ENCODE assay signal across 25 cellular contexts in the genomic region with DNA sequence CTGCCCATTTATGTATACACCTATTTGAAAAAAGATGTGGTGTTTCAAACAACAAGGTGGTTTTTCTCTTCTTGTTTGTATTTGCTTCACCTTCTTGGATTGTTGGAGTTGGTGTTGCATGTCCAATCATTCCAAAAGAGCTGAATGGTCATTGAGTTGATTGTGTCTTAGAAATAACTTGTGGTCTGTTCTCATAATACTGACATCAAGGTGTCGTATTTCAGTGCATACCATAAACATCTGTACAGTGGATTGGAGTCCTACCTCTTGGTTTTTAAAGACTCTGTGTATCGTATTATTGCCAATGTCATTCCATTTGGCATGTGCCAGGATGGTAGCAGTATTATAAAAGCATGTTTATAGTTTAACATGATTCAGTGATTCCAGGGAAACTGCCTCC.
DNase-seq lines count a peak whose midpoint lies in the region; ATAC-seq and TF ChIP-seq lines count a peak whose summit lies in the region.
"Had no signal": no experiment of that assay in that cellular context is flagged by ENCODE, and none has a peak within 500 bp of the region (broad histone marks: within the 10 kb centered on the region; RNA-seq: fewer than 3 reads in every experiment).

No MANE protein-coding gene starts in this region.

- peak overlapping the region; percentile 57; the same call in 1 of the 2 replicates for H3K27ac ChIP-seq in GM23338 (ENCODE audit: low read depth)
- H3K27ac ChIP-seq in PC-3 (ENCODE audit: low read length) = no peak overlapping the region
- H3K27ac ChIP-seq: parathyroid adenoma, tibial nerve had no signal

- no peak for ATAC-seq in GM23338
- peak; percentile 20; the same call in 1 of the 2 replicates for ATAC-seq in PC-3
- no peak for ATAC-seq in GM18502 (IDR thresholded peaks at IDR 0.05; ENCODE audit: poor library complexity, unreplicated experiment)
- no peak for ATAC-seq in HG02642 (IDR thresholded peaks at IDR 0.05; ENCODE audit: poor library complexity, unreplicated experiment)
- ATAC-seq: natural killer cell; stimulated activated naive CD8-positive, alpha-beta T cell treated with anti-CD3 and anti-CD28 coated beads, Interleukin-15, Interleukin-2, amounts not matched to agents 100 U/mL and 50 U/mL, for 24 hours had no signal

- no TSS peak for BruUV-seq in PC-3 (replicated peaks; lab: Mats Ljungman, UMichigan)

- H3K4me3 Mint-ChIP-seq in GM23338 = no peak overlapping the region
- H3K4me3 Mint-ChIP-seq in glutamatergic neuron (ENCODE audit: unreplicated experiment) = no peak overlapping the region
- H3K4me3 Mint-ChIP-seq: activated naive CD8-positive, alpha-beta T cell; CD4-positive, alpha-beta memory T cell; H9; natural killer cell had no signal

- no peak for DNase-seq in GM23338 (ENCODE audit: low spot score)
- DNase-seq in PC-3 = peak; percentile 20
- peak; percentile 50 for DNase-seq in iris pigment epithelial cell (ENCODE audit: low read depth)
- DNase-seq in renal cortical epithelial cell (ENCODE audit: low read depth) = peak; percentile 73
- no peak for DNase-seq in glutamatergic neuron
- DNase-seq in T1000 (lab: John Stamatoyannopoulos, UW) = no peak
- DNase-seq: activated CD4-positive, alpha-beta T cell treated with anti-CD3 and anti-CD28 coated beads for 4 hours; body of pancreas; CD4-positive, alpha-beta memory T cell; cortex of kidney; DMS153; GDM1; kidney; MM.1S; natural killer cell; NCI-H1436 treated with DMSO at 0.1 percent for 48 hours; SHP77 treated with DMSO at 0.1 percent for 48 hours; stimulated activated CD4-positive, alpha-beta T cell treated with anti-CD3 and anti-CD28 coated beads, Interleukin-2, amount 100 ng/mL, for 24 hours; stimulated activated naive CD8-positive, alpha-beta T cell treated with anti-CD3 and anti-CD28 coated beads, Interleukin-15, Interleukin-2, amounts not matched to agents 100 U/mL and 50 U/mL, for 24 hours had no signal

- no peak for TF ChIP-seq CTCF in GM23338 (conservative IDR thresholded peaks at IDR 0.05; ENCODE audit: low read depth in 2 of 2)
- no peak for TF ChIP-seq CTCF in PC-3 (conservative IDR thresholded peaks at IDR 0.05; ENCODE audit: low read depth, low read length)
- TF ChIP-seq CTCF in glutamatergic neuron (IDR thresholded peaks at IDR 0.05; ENCODE audit: partially characterized antibody, unreplicated experiment) = no peak

- H3K4me2 ChIP-seq in GM23338 = peak overlapping the region; percentile 33; the same call in 1 of the 2 replicates
- no peak overlapping the region for H3K4me2 ChIP-seq in PC-3 (ENCODE audit: low read length)

- H3K36me3 Mint-ChIP-seq in GM23338 (ENCODE audit: low read depth) (no peaks in the 10 kb centered on the region), glutamatergic neuron (ENCODE audit: unreplicated experiment) (no peaks in the 10 kb centered on the region)
- H3K36me3 Mint-ChIP-seq: activated naive CD8-positive, alpha-beta T cell; CD4-positive, alpha-beta memory T cell; natural killer cell had no signal

- POLR2A ChIA-PET in PC-3 (lab: Charles Lee; ENCODE audit: unreplicated experiment) = no interaction called here

- H3K4me1 ChIP-seq in GM23338 (ENCODE audit: insufficient read depth) (peaks cover 91% of the 10 kb centered on the region), PC-3 (ENCODE audit: insufficient read depth, low read length) (peaks cover 50% of the 10 kb centered on the region)

- H4K20me1 ChIP-seq in GM23338 (replicated peaks; ENCODE audit: insufficient read depth) (peaks cover 30% of the 10 kb centered on the region), PC-3 (ENCODE audit: low read length) (peaks cover 64% of the 10 kb centered on the region)

- H3K9me3 ChIP-seq in PC-3 (ENCODE audit: low read length) = no peaks in the 10 kb centered on the region
- H3K9me3 ChIP-seq: body of pancreas, tibial nerve had no signal

- H3K9me2 ChIP-seq in GM23338 (ENCODE audit: insufficient read depth) (peaks cover 8% of the 10 kb centered on the region), PC-3 (replicated peaks; ENCODE audit: low read length) (no peaks in the 10 kb centered on the region)

- no peak overlapping the region for H2AFZ ChIP-seq in GM23338
- H2AFZ ChIP-seq in PC-3 (ENCODE audit: low read length) = no peak overlapping the region
- H2AFZ ChIP-seq: parathyroid adenoma had no signal

- no peak overlapping the region for H3K27ac Mint-ChIP-seq in GM23338
- no peak overlapping the region for H3K27ac Mint-ChIP-seq in glutamatergic neuron (ENCODE audit: unreplicated experiment)
- H3K27ac Mint-ChIP-seq: activated naive CD8-positive, alpha-beta T cell; CD4-positive, alpha-beta memory T cell had no signal

- peaks cover 84% of the 10 kb centered on the region for H3K4me1 Mint-ChIP-seq in GM23338
- H3K4me1 Mint-ChIP-seq in glutamatergic neuron (ENCODE audit: low read depth, unreplicated experiment) = peaks cover 53% of the 10 kb centered on the region

- H3K9ac ChIP-seq in PC-3 (ENCODE audit: low read length) = no peak overlapping the region
- H3K9ac ChIP-seq: parathyroid adenoma had no signal

- H3K9me3 Mint-ChIP-seq in GM23338 (no peaks in the 10 kb centered on the region), glutamatergic neuron (ENCODE audit: unreplicated experiment) (no peaks in the 10 kb centered on the region)
- H3K9me3 Mint-ChIP-seq: H9 had no signal

- intact Hi-C loops in PC-3 (cut with micrococcal nuclease) = loop anchor here (5.0 kb wide), 1 partner anchor 41 kb away; no protein-coding TSS in a partner anchor

- H3K36me3 ChIP-seq in GM23338 (ENCODE audit: insufficient read depth) (no peaks in the 10 kb centered on the region), PC-3 (ENCODE audit: low read depth, low read length) (0 out of 2 replicates have a peak, but pooled peaks cover 12% of the 10 kb centered on the region)
- H3K36me3 ChIP-seq: tibial nerve had no signal

- peaks cover 99% of the 10 kb centered on the region for H3K79me2 ChIP-seq in GM23338 (replicated peaks; ENCODE audit: insufficient read depth)
- peaks cover 100% of the 10 kb centered on the region for H3K79me2 ChIP-seq in PC-3 (ENCODE audit: low read length)

- H3K27me3 ChIP-seq in GM23338 (ENCODE audit: insufficient read depth) = no peaks in the 10 kb centered on the region
- no peaks in the 10 kb centered on the region for H3K27me3 ChIP-seq in PC-3 (ENCODE audit: low read length)
- H3K27me3 ChIP-seq: body of pancreas, tibial nerve had no signal

- peaks cover 4% of the 10 kb centered on the region for H3K27me3 Mint-ChIP-seq in GM23338 (ENCODE audit: insufficient read depth, low read depth, poor library complexity)
- H3K27me3 Mint-ChIP-seq in glutamatergic neuron (ENCODE audit: unreplicated experiment) = no peaks in the 10 kb centered on the region

- CTCF ChIA-PET in PC-3 (lab: Charles Lee) = no interaction called here

- no peak overlapping the region for H3K4me3 ChIP-seq in GM23338
- no peak overlapping the region for H3K4me3 ChIP-seq in PC-3 (ENCODE audit: low read length)
- H3K4me3 ChIP-seq: body of pancreas, tibial nerve had no signal

- H3F3A ChIP-seq in GM23338 (replicated peaks; ENCODE audit: low read depth) (no peaks in the 10 kb centered on the region), PC-3 (ENCODE audit: low read length, unreplicated experiment) (peaks cover 3% of the 10 kb centered on the region)

TF ChIP-seq in GM23338, 12 proteins besides CTCF, POLR2A, EP300 and RAD21 (continues in another document):
- no peak for TF ChIP-seq EZH2 (IDR thresholded peaks at IDR 0.05; ENCODE audit: low read depth, unreplicated experiment)
- TF ChIP-seq ZNF331 (CRISPR knock-in tag; IDR thresholded peaks at IDR 0.05; ENCODE audit: low read depth) = no peak
- no peak for TF ChIP-seq POLR2AphosphoS5 (IDR thresholded peaks at IDR 0.05; ENCODE audit: low read depth)
- no peak for TF ChIP-seq STAT1 (IDR thresholded peaks at IDR 0.05; ENCODE audit: unreplicated experiment)
- no peak for TF ChIP-seq CREB1 (CRISPR knock-in tag; IDR thresholded peaks at IDR 0.05; ENCODE audit: low read depth)
- no peak for TF ChIP-seq JUNB (IDR thresholded peaks at IDR 0.05; ENCODE audit: unreplicated experiment)

Comparison
In these comparisons a context has a peak if more than half of its experiments do, and no peak if none do; other contexts are left out.
1. DNase-seq: peak in PC-3 (single experiment), iris pigment epithelial cell (single experiment) and renal cortical epithelial cell (single experiment); none in GM23338 (single experiment), glutamatergic neuron (single experiment) and T1000 (single experiment).